1 cellular context compared by ENCODE assay signal in genomic region chr18:58605027-58606020, GRCh38.
A peak's percentile ranks its signal among the peaks of the same experiment; 100 is the strongest.
TF ChIP-seq lines count a peak whose summit lies in the region.

No MANE protein-coding gene starts in this region.

TF ChIP-seq in HepG2, 621 proteins besides CTCF, POLR2A, EP300 and RAD21 (continued from another document and continues in another):
- TF ChIP-seq MLXIP (CRISPR knock-in tag; IDR thresholded peaks at IDR 0.05; ENCODE audit: borderline replicate concordance) = no peak
- no peak for TF ChIP-seq RELA (CRISPR knock-in tag; IDR thresholded peaks at IDR 0.05)
- peak; percentile 43; the same call in 1 of the 2 replicates for TF ChIP-seq ZBTB7B (CRISPR knock-in tag; IDR thresholded peaks at IDR 0.05)
- TF ChIP-seq SP1 (IDR thresholded peaks at IDR 0.05) = no peak
- TF ChIP-seq SP1 (CRISPR knock-in tag; IDR thresholded peaks at IDR 0.05) = no peak
- no peak for TF ChIP-seq SP140L (CRISPR knock-in tag; IDR thresholded peaks at IDR 0.05; ENCODE audit: borderline replicate concordance)
- peak; percentile 94 for TF ChIP-seq GFI1 (CRISPR knock-in tag; IDR thresholded peaks at IDR 0.05; ENCODE audit: borderline replicate concordance)
- no peak for TF ChIP-seq ZNF18 (CRISPR knock-in tag; IDR thresholded peaks at IDR 0.05; ENCODE audit: insufficient replicate concordance)
- TF ChIP-seq SIX4 (CRISPR knock-in tag; IDR thresholded peaks at IDR 0.05) = peak; percentile 83
- TF ChIP-seq ZNF460 (CRISPR knock-in tag; IDR thresholded peaks at IDR 0.05; ENCODE audit: borderline replicate concordance) = no peak
- TF ChIP-seq MIER3 (CRISPR knock-in tag; IDR thresholded peaks at IDR 0.05; ENCODE audit: borderline replicate concordance) = peak; percentile 90; the same call in 1 of the 2 replicates
- TF ChIP-seq ZMYM4 (CRISPR knock-in tag; IDR thresholded peaks at IDR 0.05) = peak; percentile 72
- TF ChIP-seq SCMH1 (CRISPR knock-in tag; IDR thresholded peaks at IDR 0.05; ENCODE audit: borderline replicate concordance) = no peak
- no peak for TF ChIP-seq ETS1 (CRISPR knock-in tag; IDR thresholded peaks at IDR 0.05)
- TF ChIP-seq KLF16 (CRISPR knock-in tag; IDR thresholded peaks at IDR 0.05) = peak in 1 of 2 experiments; percentile 68; a peak in 1 of 4 replicates
- peak; percentile 89 for TF ChIP-seq FOXO1 (CRISPR knock-in tag; IDR thresholded peaks at IDR 0.05)
- TF ChIP-seq MAZ (IDR thresholded peaks at IDR 0.05; ENCODE audit: borderline replicate concordance, low read depth, low read length) = peak; percentile 39; the same call in 1 of the 2 replicates
- no peak for TF ChIP-seq MAZ (CRISPR knock-in tag; IDR thresholded peaks at IDR 0.05; ENCODE audit: low read depth)
- TF ChIP-seq MBNL3 (CRISPR knock-in tag; conservative IDR thresholded peaks at IDR 0.05) = no peak
- TF ChIP-seq, protein P1, sequence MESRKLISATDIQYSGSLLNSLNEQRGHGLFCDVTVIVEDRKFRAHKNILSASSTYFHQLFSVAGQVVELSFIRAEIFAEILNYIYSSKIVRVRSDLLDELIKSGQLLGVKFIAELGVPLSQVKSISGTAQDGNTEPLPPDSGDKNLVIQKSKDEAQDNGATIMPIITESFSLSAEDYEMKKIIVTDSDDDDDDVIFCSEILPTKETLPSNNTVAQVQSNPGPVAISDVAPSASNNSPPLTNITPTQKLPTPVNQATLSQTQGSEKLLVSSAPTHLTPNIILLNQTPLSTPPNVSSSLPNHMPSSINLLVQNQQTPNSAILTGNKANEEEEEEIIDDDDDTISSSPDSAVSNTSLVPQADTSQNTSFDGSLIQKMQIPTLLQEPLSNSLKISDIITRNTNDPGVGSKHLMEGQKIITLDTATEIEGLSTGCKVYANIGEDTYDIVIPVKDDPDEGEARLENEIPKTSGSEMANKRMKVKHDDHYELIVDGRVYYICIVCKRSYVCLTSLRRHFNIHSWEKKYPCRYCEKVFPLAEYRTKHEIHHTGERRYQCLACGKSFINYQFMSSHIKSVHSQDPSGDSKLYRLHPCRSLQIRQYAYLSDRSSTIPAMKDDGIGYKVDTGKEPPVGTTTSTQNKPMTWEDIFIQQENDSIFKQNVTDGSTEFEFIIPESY (CRISPR knock-in tag; IDR thresholded peaks at IDR 0.05) = 0 out of 2 replicates have a peak, but pooled peaks have one; percentile 46
- no peak for TF ChIP-seq TRIM24 (CRISPR knock-in tag; IDR thresholded peaks at IDR 0.05)
- TF ChIP-seq, protein P2, sequence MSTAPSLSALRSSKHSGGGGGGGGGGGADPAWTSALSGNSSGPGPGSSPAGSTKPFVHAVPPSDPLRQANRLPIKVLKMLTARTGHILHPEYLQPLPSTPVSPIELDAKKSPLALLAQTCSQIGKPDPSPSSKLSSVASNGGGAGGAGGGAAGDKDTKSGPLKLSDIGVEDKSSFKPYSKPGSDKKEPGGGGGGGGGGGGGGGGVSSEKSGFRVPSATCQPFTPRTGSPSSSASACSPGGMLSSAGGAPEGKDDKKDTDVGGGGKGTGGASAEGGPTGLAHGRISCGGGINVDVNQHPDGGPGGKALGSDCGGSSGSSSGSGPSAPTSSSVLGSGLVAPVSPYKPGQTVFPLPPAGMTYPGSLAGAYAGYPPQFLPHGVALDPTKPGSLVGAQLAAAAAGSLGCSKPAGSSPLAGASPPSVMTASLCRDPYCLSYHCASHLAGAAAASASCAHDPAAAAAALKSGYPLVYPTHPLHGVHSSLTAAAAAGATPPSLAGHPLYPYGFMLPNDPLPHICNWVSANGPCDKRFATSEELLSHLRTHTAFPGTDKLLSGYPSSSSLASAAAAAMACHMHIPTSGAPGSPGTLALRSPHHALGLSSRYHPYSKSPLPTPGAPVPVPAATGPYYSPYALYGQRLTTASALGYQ (CRISPR knock-in tag; IDR thresholded peaks at IDR 0.05) = peak; percentile 97
- TF ChIP-seq CREB1 (IDR thresholded peaks at IDR 0.05) = no peak
- TF ChIP-seq CREB1 (CRISPR knock-in tag; IDR thresholded peaks at IDR 0.05) = peak; percentile 77
- TF ChIP-seq ZNF333 (CRISPR knock-in tag; IDR thresholded peaks at IDR 0.05; ENCODE audit: borderline replicate concordance) = no peak
- no peak for TF ChIP-seq RNF2 (conservative IDR thresholded peaks at IDR 0.05; ENCODE audit: low read depth)
- peak; percentile 67 for TF ChIP-seq HNF4A (CRISPR knock-in tag; IDR thresholded peaks at IDR 0.05)
- TF ChIP-seq JUN (CRISPR knock-in tag; IDR thresholded peaks at IDR 0.05) = peak; percentile 71; the same call in 1 of the 2 replicates
- TF ChIP-seq, protein P3, sequence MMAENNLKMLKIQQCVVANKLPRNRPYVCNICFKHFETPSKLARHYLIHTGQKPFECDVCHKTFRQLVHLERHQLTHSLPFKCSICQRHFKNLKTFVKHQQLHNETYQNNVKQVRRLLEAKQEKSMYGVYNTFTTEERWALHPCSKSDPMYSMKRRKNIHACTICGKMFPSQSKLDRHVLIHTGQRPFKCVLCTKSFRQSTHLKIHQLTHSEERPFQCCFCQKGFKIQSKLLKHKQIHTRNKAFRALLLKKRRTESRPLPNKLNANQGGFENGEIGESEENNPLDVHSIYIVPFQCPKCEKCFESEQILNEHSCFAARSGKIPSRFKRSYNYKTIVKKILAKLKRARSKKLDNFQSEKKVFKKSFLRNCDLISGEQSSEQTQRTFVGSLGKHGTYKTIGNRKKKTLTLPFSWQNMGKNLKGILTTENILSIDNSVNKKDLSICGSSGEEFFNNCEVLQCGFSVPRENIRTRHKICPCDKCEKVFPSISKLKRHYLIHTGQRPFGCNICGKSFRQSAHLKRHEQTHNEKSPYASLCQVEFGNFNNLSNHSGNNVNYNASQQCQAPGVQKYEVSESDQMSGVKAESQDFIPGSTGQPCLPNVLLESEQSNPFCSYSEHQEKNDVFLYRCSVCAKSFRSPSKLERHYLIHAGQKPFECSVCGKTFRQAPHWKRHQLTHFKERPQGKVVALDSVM (CRISPR knock-in tag; IDR thresholded peaks at IDR 0.05) = 0 out of 2 replicates have a peak, but pooled peaks have one; percentile 33
- TF ChIP-seq ZSCAN20 (CRISPR knock-in tag; IDR thresholded peaks at IDR 0.05; ENCODE audit: borderline replicate concordance) = no peak
- TF ChIP-seq ZNF556 (CRISPR knock-in tag; IDR thresholded peaks at IDR 0.05; ENCODE audit: borderline replicate concordance) = peak; percentile 67; the same call in 1 of the 2 replicates
- peak; percentile 91 for TF ChIP-seq SOX13 (IDR thresholded peaks at IDR 0.05)
- peak in 1 of 2 experiments; percentile 98; a peak in 2 of 4 replicates for TF ChIP-seq SOX13 (CRISPR knock-in tag; conservative IDR thresholded peaks at IDR 0.05 in 1 of 2, IDR thresholded peaks at IDR 0.05 in 1 of 2)
- no peak for TF ChIP-seq ZFP62 (CRISPR knock-in tag; IDR thresholded peaks at IDR 0.05)
- TF ChIP-seq, protein P4, sequence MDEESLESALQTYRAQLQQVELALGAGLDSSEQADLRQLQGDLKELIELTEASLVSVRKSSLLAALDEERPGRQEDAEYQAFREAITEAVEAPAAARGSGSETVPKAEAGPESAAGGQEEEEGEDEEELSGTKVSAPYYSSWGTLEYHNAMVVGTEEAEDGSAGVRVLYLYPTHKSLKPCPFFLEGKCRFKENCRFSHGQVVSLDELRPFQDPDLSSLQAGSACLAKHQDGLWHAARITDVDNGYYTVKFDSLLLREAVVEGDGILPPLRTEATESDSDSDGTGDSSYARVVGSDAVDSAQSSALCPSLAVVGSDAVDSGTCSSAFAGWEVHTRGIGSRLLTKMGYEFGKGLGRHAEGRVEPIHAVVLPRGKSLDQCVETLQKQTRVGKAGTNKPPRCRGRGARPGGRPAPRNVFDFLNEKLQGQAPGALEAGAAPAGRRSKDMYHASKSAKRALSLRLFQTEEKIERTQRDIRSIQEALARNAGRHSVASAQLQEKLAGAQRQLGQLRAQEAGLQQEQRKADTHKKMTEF (CRISPR knock-in tag; IDR thresholded peaks at IDR 0.05) = peak; percentile 74
- peak; percentile 95 for TF ChIP-seq BCL6 (CRISPR knock-in tag; IDR thresholded peaks at IDR 0.05)
- peak; percentile 65; the same call in 1 of the 2 replicates for TF ChIP-seq ZNF788 (CRISPR knock-in tag; IDR thresholded peaks at IDR 0.05; ENCODE audit: borderline replicate concordance)
- TF ChIP-seq ZNF335 (CRISPR knock-in tag; IDR thresholded peaks at IDR 0.05) = 0 out of 2 replicates have a peak, but pooled peaks have one; percentile 26
- TF ChIP-seq NCOA5 (CRISPR knock-in tag; IDR thresholded peaks at IDR 0.05) = no peak
- TF ChIP-seq, protein P5, sequence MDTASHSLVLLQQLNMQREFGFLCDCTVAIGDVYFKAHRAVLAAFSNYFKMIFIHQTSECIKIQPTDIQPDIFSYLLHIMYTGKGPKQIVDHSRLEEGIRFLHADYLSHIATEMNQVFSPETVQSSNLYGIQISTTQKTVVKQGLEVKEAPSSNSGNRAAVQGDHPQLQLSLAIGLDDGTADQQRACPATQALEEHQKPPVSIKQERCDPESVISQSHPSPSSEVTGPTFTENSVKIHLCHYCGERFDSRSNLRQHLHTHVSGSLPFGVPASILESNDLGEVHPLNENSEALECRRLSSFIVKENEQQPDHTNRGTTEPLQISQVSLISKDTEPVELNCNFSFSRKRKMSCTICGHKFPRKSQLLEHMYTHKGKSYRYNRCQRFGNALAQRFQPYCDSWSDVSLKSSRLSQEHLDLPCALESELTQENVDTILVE (CRISPR knock-in tag; IDR thresholded peaks at IDR 0.05) = peak; percentile 70; the same call in 1 of the 2 replicates
- TF ChIP-seq KMT2A (CRISPR knock-in tag; IDR thresholded peaks at IDR 0.05) = no peak
- peak; percentile 63 for TF ChIP-seq ASH2L (IDR thresholded peaks at IDR 0.05; ENCODE audit: insufficient read length, low read depth, low read length)
- TF ChIP-seq NKX3-1 (CRISPR knock-in tag; IDR thresholded peaks at IDR 0.05) = 0 out of 2 replicates have a peak, but pooled peaks have one; percentile 46
- no peak for TF ChIP-seq THYN1 (CRISPR knock-in tag; IDR thresholded peaks at IDR 0.05; ENCODE audit: borderline replicate concordance, low read depth)
- peak; percentile 100 for TF ChIP-seq ZNF710 (CRISPR knock-in tag; IDR thresholded peaks at IDR 0.05; ENCODE audit: borderline replicate concordance)
- peak; percentile 68; the same call in 1 of the 2 replicates for TF ChIP-seq MEIS2 (CRISPR knock-in tag; IDR thresholded peaks at IDR 0.05)
- peak; percentile 87 for TF ChIP-seq HHEX (CRISPR knock-in tag; IDR thresholded peaks at IDR 0.05)
- peak; percentile 82 for TF ChIP-seq ZNF331 (CRISPR knock-in tag; IDR thresholded peaks at IDR 0.05)
- TF ChIP-seq ZMAT5 (CRISPR knock-in tag; IDR thresholded peaks at IDR 0.05; ENCODE audit: borderline replicate concordance, low read depth) = no peak
- TF ChIP-seq THAP11 (CRISPR knock-in tag; IDR thresholded peaks at IDR 0.05) = peak; percentile 71
